ENCODE assay signal across 9 cellular contexts in the genomic region with DNA sequence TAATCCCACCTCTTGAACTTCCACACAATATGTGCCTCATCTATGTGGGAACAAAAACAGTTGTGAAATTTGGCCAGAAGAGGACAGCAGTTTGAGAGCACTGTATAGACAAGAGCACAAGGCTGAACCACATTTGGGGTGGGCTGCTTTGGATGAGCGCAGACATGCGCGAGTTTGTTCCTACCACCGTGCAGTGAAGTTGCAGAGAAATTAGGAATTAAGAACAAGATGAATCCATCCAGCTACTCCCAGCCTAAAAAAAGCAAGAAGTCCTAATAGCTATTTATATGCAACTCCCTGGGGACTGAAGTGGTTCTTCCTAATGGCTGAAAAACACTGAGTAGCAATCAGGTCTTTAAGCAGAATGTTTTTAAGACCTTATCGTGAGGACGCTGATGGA. TPM values are rescaled to one million over a fixed set of nuclear protein-coding genes. Genes with fewer than 3 reads are reported as not detected.
DNase-seq lines count a peak whose midpoint lies in the region; ATAC-seq, FAIRE-seq and TF ChIP-seq lines count a peak whose summit lies in the region.
"Had no signal": no experiment of that assay in that cellular context is flagged by ENCODE, and none has a peak within 500 bp of the region (broad histone marks: within the 10 kb centered on the region; RNA-seq: fewer than 3 reads in every experiment).

No MANE protein-coding gene starts in this region.

- peak overlapping the region; percentile 50 for H3K4me3 ChIP-seq in effector memory CD4-positive, alpha-beta T cell (ENCODE audit: insufficient read depth, low read depth, low read length, poor library complexity, severe bottlenecking)
- peak overlapping the region in 3 of 4 donors; percentile 50 to 57 (median 56) for H3K4me3 ChIP-seq in sigmoid colon

- DNase-seq in GM12892 (ENCODE audit: insufficient read length): no peak
- peak; percentile 51 to 82 for DNase-seq in NCI-H524 (lab: John Stamatoyannopoulos, UW)
- DNase-seq in effector memory CD4-positive, alpha-beta T cell: no peak
- DNase-seq in sigmoid colon: no peak
- DNase-seq in foreskin keratinocyte: no peak
- no peak for DNase-seq in NK-92 (lab: John Stamatoyannopoulos, UW; ENCODE audit: unreplicated experiment)
- DNase-seq in NCI-H2196 treated with DMSO at 0.1 percent for 48 hours (lab: John Stamatoyannopoulos, UW; ENCODE audit: unreplicated experiment): no peak
- DNase-seq: NCI-H187 had no signal

- no peak for TF ChIP-seq EP300 in sigmoid colon (IDR thresholded peaks at IDR 0.05)

- no peaks in the 10 kb centered on the region for H3K27me3 ChIP-seq in effector memory CD4-positive, alpha-beta T cell (replicated peaks; ENCODE audit: control insufficient read depth, insufficient read depth, low read length, poor library complexity, severe bottlenecking)
- H3K27me3 ChIP-seq in sigmoid colon (no peaks in the 10 kb centered on the region), foreskin keratinocyte (peaks cover 35% of the 10 kb centered on the region)

- ATAC-seq in foreskin keratinocyte (no peak), GM18505 (IDR thresholded peaks at IDR 0.05; ENCODE audit: unreplicated experiment) (no peak)

- H3K4me1 ChIP-seq in effector memory CD4-positive, alpha-beta T cell (ENCODE audit: control insufficient read depth, insufficient read depth, low read length, poor library complexity, severe bottlenecking): peaks cover 11% of the 10 kb centered on the region
- H3K4me1 ChIP-seq in sigmoid colon: peaks cover 0 to 14% (median 0%) of the 10 kb centered on the region in 4 donors
- no peaks in the 10 kb centered on the region for H3K4me1 ChIP-seq in foreskin keratinocyte

- no peaks in the 10 kb centered on the region for H3K36me3 ChIP-seq in effector memory CD4-positive, alpha-beta T cell (ENCODE audit: control insufficient read depth, insufficient read depth, low read length)
- no peaks in the 10 kb centered on the region for H3K36me3 ChIP-seq in sigmoid colon

- no peaks in the 10 kb centered on the region for H3K9me3 ChIP-seq in effector memory CD4-positive, alpha-beta T cell (ENCODE audit: control insufficient read depth, low read length)
- no peaks in the 10 kb centered on the region for H3K9me3 ChIP-seq in sigmoid colon

- TF ChIP-seq CTCF in sigmoid colon (IDR thresholded peaks at IDR 0.05) (no peak), foreskin keratinocyte (conservative IDR thresholded peaks at IDR 0.05) (no peak)

- 25 to 39% methylated on average over 6 of the region's 6 CpGs for WGBS in sigmoid colon, 2 donors

- peak overlapping the region; percentile 61 for H3K27ac ChIP-seq in effector memory CD4-positive, alpha-beta T cell (ENCODE audit: insufficient read depth, low read length, poor library complexity, severe bottlenecking)
- H3K27ac ChIP-seq in sigmoid colon: peak overlapping the region in 3 of 4 donors; percentile 63 to 76 (median 71)
- H3K27ac ChIP-seq in foreskin keratinocyte: no peak overlapping the region

- FAIRE-seq in GM12892 (lab: Jason Lieb, UNC): peak; percentile 67

- TF ChIP-seq POLR2A in GM12892 (IDR thresholded peaks at IDR 0.05; ENCODE audit: low read depth, low read length) (no peak), sigmoid colon (IDR thresholded peaks at IDR 0.05) (no peak), GM18505 (IDR thresholded peaks at IDR 0.05; ENCODE audit: borderline replicate concordance, extremely low read depth, insufficient read depth, insufficient read length) (no peak)

- intact Hi-C loops in sigmoid colon (cut with DNase I): no loop called here

RNA-seq across cellular contexts. Expression of a gene that starts 1.0 kb away (rescaled TPM):
- polyA plus RNA-seq in GM12892 (2012; ENCODE audit: missing spikeins): 1.4 TPM
- total RNA-seq in sigmoid colon: 1 to 10 TPM; 2.0 to 5.5 (median 4.1) TPM
- polyA plus RNA-seq in sigmoid colon: 1 to 10 TPM in 1 of 3 donors, under 1 TPM in 2; 0.46 to 2.5 (median 0.60) TPM
- 0.14 and 0.31 TPM in 2 replicates for total RNA-seq in foreskin keratinocyte
- 0.04 and 0.11 TPM in 2 replicates for polyA plus RNA-seq in foreskin keratinocyte

RNA-seq across cellular contexts. Expression of a gene that starts 12.8 kb away (rescaled TPM):
- polyA plus RNA-seq in GM12892 (2012; ENCODE audit: missing spikeins): 75.2 TPM
- total RNA-seq in sigmoid colon (10 to 100 TPM; 18.2 to 38.8 (median 19.2) TPM), foreskin keratinocyte (77.4 and 98.5 TPM in 2 replicates)
- polyA plus RNA-seq in sigmoid colon (10 to 100 TPM; 19.7 to 47.5 (median 24.0) TPM), foreskin keratinocyte (53.7 and 71.4 TPM in 2 replicates)

RNA-seq across cellular contexts. Expression of a gene that starts 55.4 kb away (rescaled TPM):
- polyA plus RNA-seq in GM12892 (2012; ENCODE audit: missing spikeins): 14.9 TPM
- total RNA-seq in sigmoid colon (10 to 100 TPM; 24.6 to 36.7 (median 28.2) TPM), foreskin keratinocyte (8.6 and 9.0 TPM in 2 replicates)
- polyA plus RNA-seq in sigmoid colon (10 to 100 TPM; 16.4 to 30.3 (median 22.2) TPM), foreskin keratinocyte (7.5 and 7.6 TPM in 2 replicates)

Comparison
In these comparisons a context has a peak if more than half of its experiments do, and no peak if none do; other contexts are left out.
1. DNase-seq: peak in NCI-H524 (2 of 2); none in GM12892 (single experiment), effector memory CD4-positive, alpha-beta T cell (0 of 3), sigmoid colon (single experiment), foreskin keratinocyte (0 of 2), NK-92 (single experiment) and NCI-H2196 treated with DMSO at 0.1 percent for 48 hours (single experiment).